Comparison of ENCODE assay signal across 9 cellular contexts in the genomic region with DNA sequence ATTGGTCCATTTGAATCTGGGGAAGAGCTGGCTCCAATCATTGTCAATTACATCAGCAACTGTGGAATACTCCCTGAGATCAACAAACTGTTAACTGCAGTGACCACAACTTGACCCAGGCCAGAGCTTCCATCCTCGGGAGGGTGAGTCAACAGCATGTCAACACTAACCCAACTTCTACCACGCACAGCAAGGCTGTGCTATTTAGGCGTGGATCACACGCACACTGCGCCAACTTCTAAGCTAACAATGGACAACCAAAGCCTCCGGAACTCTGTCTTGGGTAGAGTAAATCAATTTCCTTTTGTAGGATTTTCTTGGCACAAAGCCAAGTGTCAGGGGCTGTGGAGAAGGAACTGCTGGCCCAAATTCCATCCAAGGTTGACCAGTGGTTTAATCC. TPM values are rescaled to one million over a fixed set of nuclear protein-coding genes. Genes with fewer than 3 reads are reported as not detected.
DNase-seq lines count a peak whose midpoint lies in the region; ATAC-seq, FAIRE-seq and TF ChIP-seq lines count a peak whose summit lies in the region.
"Had no signal": no experiment of that assay in that cellular context is flagged by ENCODE, and none has a peak within 500 bp of the region (broad histone marks: within the 10 kb centered on the region; RNA-seq: fewer than 3 reads in every experiment).

No MANE protein-coding gene starts in this region.

- FAIRE-seq in pancreas (lab: Jason Lieb, UNC) = no peak

- 75 to 82% methylated on average over 6 of the region's 6 CpGs for WGBS in pancreas, 2 donors

- peak in 3 of 4 donors; percentile 68 to 74 (median 72) for ATAC-seq in pancreas
- ATAC-seq in GM21381 (IDR thresholded peaks at IDR 0.05; ENCODE audit: unreplicated experiment) = no peak

- DNase-seq in ELF-1 (ENCODE audit: low read depth, low spot score) = peak; percentile 16
- peak; percentile 51 to 90 for DNase-seq in PC-9
- peak; percentile 98 to 99 for DNase-seq in fibroblast of lung (ENCODE audit: low read depth in 2 of 2)
- DNase-seq in pancreas = no peak
- no peak for DNase-seq in endothelial cell (ENCODE audit: low spot score)
- DNase-seq in NCI-H1694 (lab: John Stamatoyannopoulos, UW) = no peak
- no peak for DNase-seq in stimulated activated CD4-positive, alpha-beta T cell treated with anti-CD3 and anti-CD28 coated beads, Interleukin-4, amount 100 ng/mL, for 24 hours
- DNase-seq: NCI-H2171 had no signal

- H3F3A ChIP-seq in PC-9 (ENCODE audit: insufficient read depth, low read depth) = peaks cover 23% of the 10 kb centered on the region; the same call in 1 of the 2 replicates

- peaks cover under 1% of the 10 kb centered on the region for H3K27me3 Mint-ChIP-seq in endothelial cell (ENCODE audit: unreplicated experiment)

- no peak overlapping the region for H2AFZ ChIP-seq in PC-9
- no peak overlapping the region for H2AFZ ChIP-seq in fibroblast of lung (ENCODE audit: low read length)

- peaks cover 38% of the 10 kb centered on the region for H3K4me1 Mint-ChIP-seq in endothelial cell (ENCODE audit: unreplicated experiment)

- intact Hi-C loops in PC-9 (cut with micrococcal nuclease; ENCODE audit: unreplicated experiment) (loop anchor here (2.0 kb wide), 1 partner anchor 23 kb away; no protein-coding TSS in a partner anchor), pancreas (cut with DNase I) (no loop called here)

- peaks cover 4% of the 10 kb centered on the region for H3K36me3 Mint-ChIP-seq in endothelial cell (ENCODE audit: low read depth, unreplicated experiment)

- H3K36me3 ChIP-seq in PC-9 (ENCODE audit: low read depth) (no peaks in the 10 kb centered on the region), fibroblast of lung (ENCODE audit: control insufficient read depth, insufficient read depth, low read length) (no peaks in the 10 kb centered on the region), pancreas (no peaks in the 10 kb centered on the region)

- H3K27ac Mint-ChIP-seq in endothelial cell (ENCODE audit: unreplicated experiment) = no peak overlapping the region

- H3K4me1 ChIP-seq in PC-9 (replicated peaks; ENCODE audit: insufficient read depth) (peaks cover 39% of the 10 kb centered on the region), fibroblast of lung (ENCODE audit: control insufficient read depth, extremely low read depth, insufficient read depth, low read length) (peaks cover 3% of the 10 kb centered on the region), pancreas (peaks cover 0 to 10% (median 3%) of the 10 kb centered on the region in 3 donors)

- H4K20me1 ChIP-seq in PC-9 (ENCODE audit: insufficient read depth) = no peaks in the 10 kb centered on the region
- H4K20me1 ChIP-seq in fibroblast of lung (ENCODE audit: control insufficient read depth, extremely low read depth, insufficient read depth, low read length) = no peaks in the 10 kb centered on the region

- POLR2A ChIA-PET in PC-9 (lab: Charles Lee; ENCODE audit: unreplicated experiment) = interaction anchor here (0.6 kb wide), 1 partner anchor 24 kb away, joined by 3 read pairs; no protein-coding TSS in a partner anchor

- CTCF ChIA-PET in PC-9 (lab: Charles Lee) = no interaction called here

- H3K9me3 Mint-ChIP-seq in endothelial cell (ENCODE audit: unreplicated experiment) = no peaks in the 10 kb centered on the region

- H3K79me2 ChIP-seq in PC-9 (ENCODE audit: low read depth) (peaks cover 70% of the 10 kb centered on the region), fibroblast of lung (ENCODE audit: control insufficient read depth, insufficient read depth, low read length) (peaks cover 46% of the 10 kb centered on the region)

- H3K4me2 ChIP-seq in PC-9 (peak overlapping the region; percentile 35), fibroblast of lung (ENCODE audit: extremely low read depth, insufficient read depth, low read length) (peak overlapping the region; percentile 1)

- H3K9me3 ChIP-seq in PC-9 (ENCODE audit: insufficient read depth, low read depth) (no peaks in the 10 kb centered on the region), fibroblast of lung (ENCODE audit: control insufficient read depth, insufficient read depth, low read depth, low read length) (no peaks in the 10 kb centered on the region), pancreas (no peaks in the 10 kb centered on the region)

- no peaks in the 10 kb centered on the region for H3K9me2 ChIP-seq in PC-9 (ENCODE audit: insufficient read depth)

- H3K4me3 Mint-ChIP-seq in endothelial cell (ENCODE audit: unreplicated experiment) = no peak overlapping the region

- no peak overlapping the region for H3K9ac ChIP-seq in fibroblast of lung (ENCODE audit: insufficient read depth, low read length)

- H3K27ac ChIP-seq in PC-9 (peak overlapping the region; percentile 69), fibroblast of lung (ENCODE audit: insufficient read depth, low read length) (peak overlapping the region; percentile 68), pancreas (no peak overlapping the region)

- no peak for TF ChIP-seq CTCF in PC-9 (conservative IDR thresholded peaks at IDR 0.05)
- TF ChIP-seq CTCF in fibroblast of lung (conservative IDR thresholded peaks at IDR 0.05 in 1 of 2, IDR thresholded peaks at IDR 0.05 in 1 of 2; ENCODE audit: low read depth in 1 of 2, low read length in 2 of 2) = no peak
- no peak for TF ChIP-seq CTCF in pancreas (IDR thresholded peaks at IDR 0.05)
- no peak for TF ChIP-seq CTCF in endothelial cell (IDR thresholded peaks at IDR 0.05; ENCODE audit: unreplicated experiment)

- H3K27me3 ChIP-seq in PC-9 (ENCODE audit: insufficient read depth, low read depth) (no peaks in the 10 kb centered on the region), fibroblast of lung (ENCODE audit: control insufficient read depth, insufficient read depth, low read length) (no peaks in the 10 kb centered on the region), pancreas (no peaks in the 10 kb centered on the region)

- no peak overlapping the region for H3K4me3 ChIP-seq in PC-9
- no peak overlapping the region for H3K4me3 ChIP-seq in fibroblast of lung (replicated peaks in 1 of 4; ENCODE audit: control extremely low read depth in 1 of 4, insufficient read depth in 1 of 4, low read depth in 3 of 4, low read length in 4 of 4)
- H3K4me3 ChIP-seq in pancreas = no peak overlapping the region

- BruUV-seq in PC-9 (replicated peaks; lab: Mats Ljungman, UMichigan) = no TSS peak

RNA-seq across cellular contexts. Expression of a gene that starts 30.4 kb away (rescaled TPM):
- total RNA-seq in PC-9 (2021) (224 and 269 TPM in 2 replicates), fibroblast of lung (569 and 633 TPM in 2 replicates), pancreas (100 to 1,000 TPM; 156 to 372 (median 180) TPM), endothelial cell (ENCODE audit: unreplicated experiment) (1,137 TPM)
- polyA plus RNA-seq in fibroblast of lung (828 and 1,088 TPM in 2 replicates), pancreas (100 to 1,000 TPM in 1 of 2 donors, 10 to 100 TPM in 1; 50.7 to 164 TPM)
- 433 and 638 TPM in 2 replicates for polyA plus RNA-seq in fibroblast of lung (2012)
- polyA minus RNA-seq in fibroblast of lung (ENCODE audit: low replicate concordance) = 281 and 375 TPM in 2 replicates

Comparison
In these comparisons a context has a peak if more than half of its experiments do, and no peak if none do; other contexts are left out.
1. DNase-seq: peak in ELF-1 (single experiment), PC-9 (2 of 2) and fibroblast of lung (2 of 2); none in pancreas (0 of 6), endothelial cell (single experiment), NCI-H1694 (single experiment) and stimulated activated CD4-positive, alpha-beta T cell treated with anti-CD3 and anti-CD28 coated beads, Interleukin-4, amount 100 ng/mL, for 24 hours (single experiment).
2. H3K27ac ChIP-seq: peak in PC-9 (single experiment) and fibroblast of lung (single experiment); none in pancreas (0 of 4).